ENCODE assay signal across 24 cellular contexts in genomic region chr5:21820527-21820926, GRCh38.
DNase-seq lines count a peak whose midpoint lies in the region; ATAC-seq, FAIRE-seq and TF ChIP-seq lines count a peak whose summit lies in the region.
"Had no signal": no experiment of that assay in that cellular context is flagged by ENCODE, and none has a peak within 500 bp of the region (broad histone marks: within the 10 kb centered on the region; RNA-seq: fewer than 3 reads in every experiment).

No MANE protein-coding gene starts in this region.

- CTCF ChIA-PET in A673 (lab: Charles Lee) (no interaction called here), IMR-90 (lab: Yijun Ruan, JAX) (no interaction called here)

- no TSS peak for BruUV-seq in A673 (replicated peaks; lab: Mats Ljungman, UMichigan)
- BruUV-seq in IMR-90 (replicated peaks; lab: Mats Ljungman, UMichigan), result no TSS peak

- in situ Hi-C loops in IMR-90 (cut with MboI; ENCODE audit: low sequenced_read_pairs), result no loop called here

- H3K56ac ChIP-seq in IMR-90 (ENCODE audit: extremely low read depth, insufficient read depth, low read length), result no peak overlapping the region

- H2BK20ac ChIP-seq in IMR-90 (ENCODE audit: low read depth, low read length), result no peak overlapping the region

- H3K79me1 ChIP-seq in IMR-90 (ENCODE audit: low read depth in 1 of 2, low read length in 2 of 2), result no peaks in the 10 kb centered on the region

- H3K18ac ChIP-seq in IMR-90 (ENCODE audit: low read depth, low read length), result no peak overlapping the region

- H4K5ac ChIP-seq in IMR-90 (ENCODE audit: low read depth, low read length), result no peak overlapping the region

- no peak overlapping the region for H2AFZ ChIP-seq in IMR-90 (replicated peaks; ENCODE audit: low read length, poor library complexity)
- H2AFZ ChIP-seq: GM23248 had no signal

- peak overlapping the region; percentile 7 for H3K27ac ChIP-seq in A673 (ENCODE audit: low read depth, low read length, poor library complexity, severe bottlenecking)
- no peak overlapping the region for H3K27ac ChIP-seq in IMR-90 (ENCODE audit: insufficient read depth, low read length)
- no peak overlapping the region for H3K27ac ChIP-seq in WERI-Rb-1
- H3K27ac ChIP-seq: BLaER1 treated with 17β-estradiol and CSF1 and Interleukin-3, amounts not matched to agents 10 nM and 100 nM; GM23248 had no signal

- H3K27me3 ChIP-seq in A673 (replicated peaks; ENCODE audit: insufficient read depth, low read depth, low read length, poor library complexity) (no peaks in the 10 kb centered on the region), IMR-90 (ENCODE audit: control insufficient read depth, insufficient read depth, low read length) (no peaks in the 10 kb centered on the region), WERI-Rb-1 (ENCODE audit: insufficient read depth, low read depth, severe bottlenecking) (no peaks in the 10 kb centered on the region)
- H3K27me3 ChIP-seq: BLaER1 treated with 17β-estradiol and CSF1 and Interleukin-3, amounts not matched to agents 10 nM and 100 nM had no signal

- ATAC-seq in IMR-90 (ENCODE audit: low read depth), result no peak

- TF ChIP-seq POLR2A in H54 (IDR thresholded peaks at IDR 0.05; ENCODE audit: low read depth, low read length), result no peak
- TF ChIP-seq POLR2A in IMR-90 (IDR thresholded peaks at IDR 0.05; ENCODE audit: low read depth, low read length), result no peak

- no peak for TF ChIP-seq RAD21 in IMR-90 (IDR thresholded peaks at IDR 0.05; ENCODE audit: low read length)

- no peaks in the 10 kb centered on the region for H4K20me1 ChIP-seq in IMR-90 (ENCODE audit: insufficient read depth, low read length)
- H4K20me1 ChIP-seq: BLaER1 treated with 17β-estradiol and CSF1 and Interleukin-3, amounts not matched to agents 10 nM and 100 nM had no signal

- no peak for TF ChIP-seq CTCF in A673 (conservative IDR thresholded peaks at IDR 0.05; ENCODE audit: low read depth, low read length)
- TF ChIP-seq CTCF in IMR-90 (conservative IDR thresholded peaks at IDR 0.05; ENCODE audit: low read depth, low read length), result no peak
- TF ChIP-seq CTCF in WERI-Rb-1 (IDR thresholded peaks at IDR 0.05; ENCODE audit: low read depth, low read length), result no peak

- dilution Hi-C loops in IMR-90 (cut with HindIII; ENCODE audit: low sequenced_read_pairs, unreplicated experiment), result no loop called here

- H2BK120ac ChIP-seq in IMR-90 (ENCODE audit: low read depth, low read length), result no peak overlapping the region

- H4K8ac ChIP-seq in IMR-90 (ENCODE audit: low read depth in 2 of 2, low read length in 2 of 2), result no peak overlapping the region

- no peak overlapping the region for H3K23ac ChIP-seq in IMR-90 (ENCODE audit: low read depth, low read length)

- H2BK5ac ChIP-seq in IMR-90 (ENCODE audit: low read depth, low read length, poor library complexity, severe bottlenecking), result no peak overlapping the region

- H3K9me1 ChIP-seq in IMR-90 (ENCODE audit: insufficient read depth, low read length), result no peaks in the 10 kb centered on the region

- H3K4me1 ChIP-seq in A673 (ENCODE audit: insufficient read depth, low read length, poor library complexity, severe bottlenecking) (peaks cover 47% of the 10 kb centered on the region), IMR-90 (ENCODE audit: control insufficient read depth, insufficient read depth, low read length) (no peaks in the 10 kb centered on the region)
- H3K4me1 ChIP-seq: BE2C had no signal

- H2AK9ac ChIP-seq in IMR-90 (replicated peaks; ENCODE audit: low read depth, low read length, poor library complexity), result no peak overlapping the region

- intact Hi-C loops in A673 (cut with micrococcal nuclease; ENCODE audit: unreplicated experiment) (no loop called here), IMR-90 (cut with micrococcal nuclease) (no loop called here)

- H3K9ac ChIP-seq in IMR-90 (ENCODE audit: low read depth, low read length), result no peak overlapping the region
- H3K9ac ChIP-seq: BLaER1 treated with 17β-estradiol and CSF1 and Interleukin-3, amounts not matched to agents 10 nM and 100 nM; GM23248 had no signal

- H4K91ac ChIP-seq in IMR-90 (ENCODE audit: insufficient read depth, low read depth, low read length), result no peak overlapping the region

- H3K4me3 ChIP-seq in A673 (ENCODE audit: low read depth, low read length, poor library complexity, severe bottlenecking) (no peak overlapping the region), IMR-90 (ENCODE audit: insufficient read depth, low read depth, low read length) (no peak overlapping the region), WERI-Rb-1 (ENCODE audit: low read depth, low read length) (no peak overlapping the region)
- H3K4me3 ChIP-seq: BLaER1 treated with 17β-estradiol and CSF1 and Interleukin-3, amounts not matched to agents 10 nM and 100 nM; GM23248 had no signal

- peak; percentile 6 for FAIRE-seq in H54 (lab: Jason Lieb, UNC)
- FAIRE-seq: D721Med, GM12891, GM18507, H1 had no signal

- H3K36me3 ChIP-seq in A673 (ENCODE audit: insufficient read depth, low read length, poor library complexity, severe bottlenecking) (no peaks in the 10 kb centered on the region), IMR-90 (ENCODE audit: control insufficient read depth, insufficient read depth, low read length) (no peaks in the 10 kb centered on the region), WERI-Rb-1 (no peaks in the 10 kb centered on the region)
- H3K36me3 ChIP-seq: BE2C; BLaER1 treated with 17β-estradiol and CSF1 and Interleukin-3, amounts not matched to agents 10 nM and 100 nM had no signal

- POLR2A ChIA-PET in A673 (lab: Charles Lee; ENCODE audit: low non-redundant PET) (no interaction called here), IMR-90 (lab: Charles Lee; ENCODE audit: unreplicated experiment) (no interaction called here)

- no peak overlapping the region for H2AK5ac ChIP-seq in IMR-90 (ENCODE audit: low read depth, low read length)

- H3K4me2 ChIP-seq in IMR-90 (ENCODE audit: low read depth, low read length), result no peak overlapping the region
- H3K4me2 ChIP-seq: BLaER1 treated with 17β-estradiol and CSF1 and Interleukin-3, amounts not matched to agents 10 nM and 100 nM had no signal

- H3K9me3 ChIP-seq in A673 (ENCODE audit: low read depth, low read length, poor library complexity, severe bottlenecking) (no peaks in the 10 kb centered on the region), IMR-90 (ENCODE audit: control insufficient read depth, insufficient read depth, low read length) (no peaks in the 10 kb centered on the region), WERI-Rb-1 (ENCODE audit: severe bottlenecking) (no peaks in the 10 kb centered on the region)
- H3K9me3 ChIP-seq: BE2C; BLaER1 treated with 17β-estradiol and CSF1 and Interleukin-3, amounts not matched to agents 10 nM and 100 nM had no signal

- WGBS in IMR-90 (ENCODE audit: extremely low coverage in 2 of 2, insufficient read length in 1 of 2), 2 experiments, result no CpG with 5 or more reads among the region's 5 CpGs

- no peak overlapping the region for H2BK15ac ChIP-seq in IMR-90 (ENCODE audit: low read depth, low read length)

- H3K14ac ChIP-seq in IMR-90 (replicated peaks; ENCODE audit: low read depth, low read length), result no peak overlapping the region

- peak; percentile 45 for DNase-seq in A673 (ENCODE audit: low spot score)
- DNase-seq in H54 (ENCODE audit: insufficient read length, low spot score), result no peak
- DNase-seq in IMR-90, result no peak
- DNase-seq in iris pigment epithelial cell (ENCODE audit: low read depth), result peak; percentile 73
- DNase-seq in NCI-H1436 (lab: John Stamatoyannopoulos, UW), result no peak
- DNase-seq in SK-N-DZ (ENCODE audit: low spot score), result no peak
- DNase-seq in WERI-Rb-1, result no peak
- DNase-seq in NCI-H187 treated with DMSO at 0.1 percent for 48 hours (lab: John Stamatoyannopoulos, UW), result no peak
- DNase-seq: ACHN; AML-193; BE2C; CD4-positive, alpha-beta T cell; CD8-positive, alpha-beta memory T cell; DMS 273 treated with DMSO at 0.1 percent for 48 hours; DMS79; EL; GF-D8; GM23248; H9 had no signal

- H3K4ac ChIP-seq in IMR-90 (ENCODE audit: low read depth, low read length), result no peak overlapping the region

TF ChIP-seq in IMR-90, 13 proteins besides CTCF, POLR2A, EP300 and RAD21:
- TF ChIP-seq MAZ (IDR thresholded peaks at IDR 0.05; ENCODE audit: borderline replicate concordance, low read depth, low read length) (no peak), NFE2L2 (IDR thresholded peaks at IDR 0.05; ENCODE audit: low read depth, low read length) (peak; percentile 64)

Comparison
In these comparisons a context has a peak if more than half of its experiments do, and no peak if none do; other contexts are left out.
1. DNase-seq: peak in A673 (single experiment) and iris pigment epithelial cell (single experiment); none in H54 (single experiment), IMR-90 (single experiment), NCI-H1436 (single experiment), SK-N-DZ (single experiment), WERI-Rb-1 (single experiment) and NCI-H187 treated with DMSO at 0.1 percent for 48 hours (single experiment).